8 cellular contexts compared by ENCODE assay signal in the genomic region with DNA sequence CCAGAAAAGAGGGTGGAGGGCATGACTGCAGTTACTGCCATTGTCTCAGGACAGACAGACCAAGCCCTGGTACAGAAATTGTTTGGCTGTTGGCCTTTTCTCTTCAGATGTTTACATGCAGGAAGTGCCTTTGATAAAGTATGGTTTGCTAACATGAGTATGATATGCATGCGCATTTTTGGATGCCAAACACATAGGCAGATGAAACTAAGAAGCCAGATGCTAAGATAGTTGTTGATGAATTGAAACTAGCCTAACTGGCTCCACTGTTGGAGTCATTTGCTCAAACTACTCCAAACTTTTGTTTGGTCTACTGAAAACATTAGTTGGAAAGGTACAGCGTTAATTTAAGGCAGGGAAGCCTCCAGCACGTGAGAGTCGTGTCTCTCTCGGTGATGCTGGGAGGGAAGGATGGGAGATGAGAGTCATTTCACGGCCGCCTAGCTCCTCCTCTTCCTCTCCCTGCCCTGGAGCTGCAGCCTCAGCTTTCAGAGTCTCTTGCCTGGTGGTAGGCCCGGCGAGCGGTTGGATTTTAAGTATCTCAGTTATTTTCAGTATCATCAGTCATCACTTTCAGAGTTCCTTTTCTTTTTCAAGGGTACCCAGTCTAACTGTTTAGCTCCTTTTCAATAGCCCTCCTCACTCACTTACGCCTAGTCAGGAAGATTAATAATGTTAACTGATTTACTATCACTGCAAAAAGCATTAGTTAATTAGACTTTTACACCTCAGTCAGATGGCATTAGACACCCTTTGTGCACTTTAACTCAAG. TPM values are rescaled to one million over a fixed set of nuclear protein-coding genes. Genes with fewer than 3 reads are reported as not detected.
A peak's percentile ranks its signal among the peaks of the same experiment; 100 is the strongest.
DNase-seq lines count a peak whose midpoint lies in the region; ATAC-seq and TF ChIP-seq lines count a peak whose summit lies in the region.

No MANE protein-coding gene starts in this region.

- no peak overlapping the region for H3K4me3 ChIP-seq in fibroblast of mammary gland (ENCODE audit: control insufficient read depth, low read depth, low read length)
- H3K4me3 ChIP-seq in trophoblast cell (ENCODE audit: low read depth, low read length): no peak overlapping the region

- no peak overlapping the region for H4K12ac ChIP-seq in trophoblast cell (ENCODE audit: low read depth, low read length)

- no peak overlapping the region for H2BK12ac ChIP-seq in trophoblast cell (ENCODE audit: low read length)

- peaks cover 15% of the 10 kb centered on the region for H3K79me1 ChIP-seq in trophoblast cell (ENCODE audit: low read length)

- DNase-seq in GM13976 (ENCODE audit: low spot score): peak; percentile 46
- DNase-seq in NCI-H510A treated with DMSO at 0.1 percent for 48 hours (lab: John Stamatoyannopoulos, UW): peak; percentile 35
- peak; percentile 49 for DNase-seq in activated CD8-positive, alpha-beta memory T cell treated with anti-CD3 and anti-CD28 coated beads, Interleukin-2, amount 50 U/mL, for 4 hours
- DNase-seq in fibroblast of mammary gland (ENCODE audit: low read depth): peak; percentile 69
- peak in 1 of 2 donors; percentile 74 for DNase-seq in trophoblast cell
- DNase-seq in NCI-H524 treated with DMSO at 0.1 percent for 48 hours (lab: John Stamatoyannopoulos, UW): no peak
- no peak for DNase-seq in SK-N-DZ (ENCODE audit: low spot score)

- no peaks in the 10 kb centered on the region for H3K27me3 ChIP-seq in trophoblast cell (ENCODE audit: insufficient read depth, low read length)

- H3K4ac ChIP-seq in trophoblast cell (ENCODE audit: low read depth, low read length): peak overlapping the region; percentile 6

- WGBS in trophoblast cell (ENCODE audit: extremely low coverage, insufficient coverage, insufficient read length): no CpG with 5 or more reads among the region's 11 CpGs

- TF ChIP-seq CTCF in GM13976 (IDR thresholded peaks at IDR 0.05; ENCODE audit: borderline replicate concordance, control extremely low read depth, extremely low read depth, insufficient read depth, missing control alignments) (no peak), fibroblast of mammary gland (conservative IDR thresholded peaks at IDR 0.05; ENCODE audit: control insufficient read depth, insufficient read depth, low read depth, low read length) (no peak)

- no peak overlapping the region for H4K91ac ChIP-seq in trophoblast cell (ENCODE audit: low read depth, low read length)

- H2AFZ ChIP-seq in trophoblast cell (ENCODE audit: insufficient read depth, low read length, poor library complexity): no peak overlapping the region

- no peaks in the 10 kb centered on the region for H3K9me3 ChIP-seq in trophoblast cell (ENCODE audit: insufficient read depth, low read depth, low read length)

- H4K8ac ChIP-seq in trophoblast cell (ENCODE audit: low read depth, low read length): no peak overlapping the region

- peaks cover 17% of the 10 kb centered on the region for H3K79me2 ChIP-seq in trophoblast cell (ENCODE audit: control insufficient read depth, insufficient read depth, low read length, poor library complexity)

- no peak overlapping the region for H3K23ac ChIP-seq in trophoblast cell (ENCODE audit: low read length)

- H2BK5ac ChIP-seq in trophoblast cell (ENCODE audit: low read depth, low read length, poor library complexity): no peak overlapping the region

- H3K27ac ChIP-seq in trophoblast cell (ENCODE audit: low read depth, low read length): no peak overlapping the region

- peak overlapping the region; percentile 49 for H3K4me2 ChIP-seq in trophoblast cell (ENCODE audit: low read length)

- peaks cover 4 to 8% of the 10 kb centered on the region in 2 experiments for H3K36me3 ChIP-seq in trophoblast cell (ENCODE audit: control insufficient read depth in 1 of 2, insufficient read depth in 2 of 2, low read length in 2 of 2)

- H3K9ac ChIP-seq in trophoblast cell (ENCODE audit: low read length): no peak overlapping the region

- in situ Hi-C loops in GM13976 (cut with MboI; ENCODE audit: low sequenced_read_pairs, unreplicated experiment): no loop called here

- no peak overlapping the region for H3K14ac ChIP-seq in trophoblast cell (ENCODE audit: low read length)

- no peak overlapping the region for H3K18ac ChIP-seq in trophoblast cell (ENCODE audit: low read length)

- peaks cover 13 to 18% of the 10 kb centered on the region in 2 experiments for H3K4me1 ChIP-seq in trophoblast cell (ENCODE audit: control insufficient read depth in 1 of 2, insufficient read depth in 2 of 2, low read length in 2 of 2)

- peak; percentile 50 for ATAC-seq in HG02610 (IDR thresholded peaks at IDR 0.05; ENCODE audit: unreplicated experiment)

- no peak overlapping the region for H2AK5ac ChIP-seq in trophoblast cell (ENCODE audit: low read length)

- no peak overlapping the region for H2BK120ac ChIP-seq in trophoblast cell (ENCODE audit: insufficient read depth, low read length, poor library complexity)

RNA-seq across cellular contexts. Expression of gene RREB1, which starts 29.8 kb away (rescaled TPM):
- polyA plus RNA-seq in trophoblast cell (2013): 45.6 and 46.8 TPM in 2 replicates
- polyA plus RNA-seq in SK-N-DZ (2014; cell fraction: cytosol; rRNA removed): 0.13 TPM in 1 of 2 replicates, not detected in the other
- polyA plus RNA-seq in SK-N-DZ (2014; cell fraction: nucleus; rRNA removed): not detected in 2 replicates

Comparison
In these comparisons a context has a peak if more than half of its experiments do, and no peak if none do; other contexts are left out.
1. DNase-seq: peak in GM13976 (single experiment), NCI-H510A treated with DMSO at 0.1 percent for 48 hours (single experiment), activated CD8-positive, alpha-beta memory T cell treated with anti-CD3 and anti-CD28 coated beads, Interleukin-2, amount 50 U/mL, for 4 hours (single experiment) and fibroblast of mammary gland (single experiment); none in NCI-H524 treated with DMSO at 0.1 percent for 48 hours (single experiment) and SK-N-DZ (single experiment).